In genomic region chr2:9666306-9666705, GRCh38 we compare ENCODE assay signal across 25 cellular contexts. TPM values are rescaled to one million over a fixed set of nuclear protein-coding genes. Genes with fewer than 3 reads are reported as not detected.
DNase-seq lines count a peak whose midpoint lies in the region; ATAC-seq and TF ChIP-seq lines count a peak whose summit lies in the region.
"Had no signal": no experiment of that assay in that cellular context is flagged by ENCODE, and none has a peak within 500 bp of the region (broad histone marks: within the 10 kb centered on the region; RNA-seq: fewer than 3 reads in every experiment).

No MANE protein-coding gene starts in this region.

- no peak overlapping the region for H3K27ac ChIP-seq in breast epithelium
- H3K27ac ChIP-seq in SJSA1, result peak overlapping the region; percentile 35; the same call in 1 of the 2 replicates
- H3K27ac ChIP-seq in CD8-positive, alpha-beta T cell (ENCODE audit: low read depth, low read length), result no peak overlapping the region
- H3K27ac ChIP-seq: C4-2B, epithelial cell of prostate, KMS-11, parathyroid adenoma, sigmoid colon, testis had no signal

- H3K4me1 ChIP-seq in breast epithelium (no peaks in the 10 kb centered on the region), SJSA1 (replicated peaks) (peaks cover 23% of the 10 kb centered on the region), skeletal muscle satellite cell (ENCODE audit: control insufficient read depth, insufficient read depth, low read length) (peaks cover 22% of the 10 kb centered on the region)
- H3K4me1 ChIP-seq in CD8-positive, alpha-beta T cell (ENCODE audit: insufficient read depth, low read length), result no peaks in the 10 kb centered on the region
- H3K4me1 ChIP-seq: parathyroid adenoma, sigmoid colon, testis had no signal

- peaks cover 12% of the 10 kb centered on the region for H3K27me3 Mint-ChIP-seq in MCF 10A (ENCODE audit: insufficient read depth, unreplicated experiment)
- no peaks in the 10 kb centered on the region for H3K27me3 Mint-ChIP-seq in CD8-positive, alpha-beta T cell (ENCODE audit: low read depth)
- H3K27me3 Mint-ChIP-seq: activated CD4-positive, alpha-beta T cell treated with anti-CD3 and anti-CD28 coated beads, Interleukin-2, amount 10 ng/mL, durations not matched to agents 7 days and 5 days; activated naive CD8-positive, alpha-beta T cell treated with anti-CD3 and anti-CD28 coated beads, Interleukin-2, amount 50 U/mL, for 24 hours; naive thymus-derived CD8-positive, alpha-beta T cell had no signal

- H3K9ac ChIP-seq in skeletal muscle satellite cell (ENCODE audit: low read depth, low read length), result no peak overlapping the region
- H3K9ac ChIP-seq: KMS-11, parathyroid adenoma had no signal

- H3K36me3 ChIP-seq in breast epithelium (no peaks in the 10 kb centered on the region), SJSA1 (no peaks in the 10 kb centered on the region), skeletal muscle satellite cell (ENCODE audit: insufficient read depth, low read length) (no peaks in the 10 kb centered on the region)
- no peaks in the 10 kb centered on the region for H3K36me3 ChIP-seq in CD8-positive, alpha-beta T cell (ENCODE audit: insufficient read depth, low read length)
- H3K36me3 ChIP-seq: sigmoid colon had no signal

- intact Hi-C loops in MCF 10A (cut with micrococcal nuclease), result no loop called here
- intact Hi-C loops in breast epithelium (cut with DNase I; ENCODE audit: low total_unique reads), result no loop called here
- intact Hi-C loops in CD8-positive, alpha-beta T cell (cut with DNase I, micrococcal nuclease), result no loop called here

- no peaks in the 10 kb centered on the region for H3K9me3 Mint-ChIP-seq in MCF 10A (ENCODE audit: unreplicated experiment)
- no peaks in the 10 kb centered on the region for H3K9me3 Mint-ChIP-seq in CD8-positive, alpha-beta T cell
- H3K9me3 Mint-ChIP-seq: activated CD4-positive, alpha-beta T cell treated with anti-CD3 and anti-CD28 coated beads, Interleukin-2, amount 10 ng/mL, durations not matched to agents 7 days and 5 days; activated naive CD8-positive, alpha-beta T cell treated with anti-CD3 and anti-CD28 coated beads, Interleukin-2, amount 50 U/mL, for 24 hours; naive thymus-derived CD8-positive, alpha-beta T cell; stimulated activated naive B cell treated with anti-CD40 and anti-IgM and Interleukin-4, amounts not matched to agents 10 μg/mL and 1 μg/mL and 100 μg/mL, for 72 hours had no signal

- no peaks in the 10 kb centered on the region for H3K4me1 Mint-ChIP-seq in MCF 10A (ENCODE audit: insufficient read depth, unreplicated experiment)
- H3K4me1 Mint-ChIP-seq in CD8-positive, alpha-beta T cell (ENCODE audit: low read depth), result peaks cover 6% of the 10 kb centered on the region

- H3K4me3 ChIP-seq in breast epithelium (no peak overlapping the region), SJSA1 (no peak overlapping the region), skeletal muscle satellite cell (ENCODE audit: low read length) (no peak overlapping the region)
- no peak overlapping the region for H3K4me3 ChIP-seq in CD8-positive, alpha-beta T cell (ENCODE audit: low read depth, low read length)
- H3K4me3 ChIP-seq: sigmoid colon, testis had no signal

- H3K4me3 Mint-ChIP-seq in MCF 10A (ENCODE audit: unreplicated experiment), result no peak overlapping the region
- H3K4me3 Mint-ChIP-seq in CD8-positive, alpha-beta T cell, result no peak overlapping the region
- H3K4me3 Mint-ChIP-seq: activated CD4-positive, alpha-beta T cell treated with anti-CD3 and anti-CD28 coated beads, Interleukin-2, amount 10 ng/mL, durations not matched to agents 7 days and 5 days; activated naive CD8-positive, alpha-beta T cell treated with anti-CD3 and anti-CD28 coated beads, Interleukin-2, amount 50 U/mL, for 24 hours; naive thymus-derived CD8-positive, alpha-beta T cell; stimulated activated naive B cell treated with anti-CD40 and anti-IgM and Interleukin-4, amounts not matched to agents 10 μg/mL and 1 μg/mL and 100 μg/mL, for 72 hours had no signal

- POLR2A ChIA-PET in MCF 10A (lab: Yijun Ruan, JAX), result no interaction called here
- POLR2A ChIA-PET in CD8-positive, alpha-beta T cell (lab: Charles Lee), result no interaction called here

- no peak for ATAC-seq in CD8-positive, alpha-beta T cell
- ATAC-seq: activated naive CD8-positive, alpha-beta T cell treated with anti-CD3 and anti-CD28 coated beads, Interleukin-2, amount 50 U/mL, for 24 hours; left cardiac atrium; naive thymus-derived CD8-positive, alpha-beta T cell; stimulated activated naive B cell treated with anti-CD40 and anti-IgM and Interleukin-4, amounts not matched to agents 10 μg/mL and 1 μg/mL and 100 μg/mL, for 72 hours had no signal

- DNase-seq in MCF 10A (ENCODE audit: unreplicated experiment) (peak; percentile 26), breast epithelium (ENCODE audit: low spot score in 2 of 2) (no peak), SJSA1 (ENCODE audit: low read depth in 1 of 2, low spot score in 2 of 2) (no peak), fibroblast of gingiva (ENCODE audit: low read depth) (peak; percentile 63), NCI-H1694 treated with DMSO at 0.1 percent for 48 hours (lab: John Stamatoyannopoulos, UW) (no peak)
- no peak for DNase-seq in CD8-positive, alpha-beta T cell
- DNase-seq in stimulated activated CD8-positive, alpha-beta memory T cell treated with anti-CD3 and anti-CD28 coated beads, Interleukin-4, amount 100 ng/mL, for 48 hours, result no peak
- DNase-seq: activated CD4-positive, alpha-beta T cell treated with anti-CD3 and anti-CD28 coated beads, Interleukin-2, amount 10 ng/mL, durations not matched to agents 7 days and 5 days; activated CD8-positive, alpha-beta memory T cell treated with anti-CD3 and anti-CD28 coated beads, Interleukin-2, amount 50 U/mL, for 48 hours; activated naive CD8-positive, alpha-beta T cell treated with anti-CD3 and anti-CD28 coated beads, Interleukin-2, amount 50 U/mL, for 24 hours; left cardiac atrium; naive thymus-derived CD8-positive, alpha-beta T cell; NCI-H1048; NCI-H2081 treated with DMSO at 0.1 percent for 48 hours; NCI-H526; SHP77; sigmoid colon; stimulated activated naive B cell treated with anti-CD40 and anti-IgM and Interleukin-4, amounts not matched to agents 10 μg/mL and 1 μg/mL and 100 μg/mL, for 72 hours; T-helper 1 cell; testis had no signal

- no TSS peak for BruUV-seq in MCF 10A (replicated peaks; lab: Mats Ljungman, UMichigan)

- CTCF ChIA-PET in MCF 10A (lab: Yijun Ruan, JAX), result no interaction called here
- CTCF ChIA-PET in CD8-positive, alpha-beta T cell (lab: Charles Lee), result no interaction called here

- H3K9me3 ChIP-seq in breast epithelium, result no peaks in the 10 kb centered on the region
- no peaks in the 10 kb centered on the region for H3K9me3 ChIP-seq in SJSA1 (replicated peaks)
- no peaks in the 10 kb centered on the region for H3K9me3 ChIP-seq in skeletal muscle satellite cell (replicated peaks; ENCODE audit: low read length)
- no peaks in the 10 kb centered on the region for H3K9me3 ChIP-seq in CD8-positive, alpha-beta T cell (ENCODE audit: low read length)
- H3K9me3 ChIP-seq: sigmoid colon, testis had no signal

- TF ChIP-seq POLR2A in breast epithelium (IDR thresholded peaks at IDR 0.05), result no peak

- no peak overlapping the region for H3K27ac Mint-ChIP-seq in MCF 10A (ENCODE audit: low read depth, unreplicated experiment)
- H3K27ac Mint-ChIP-seq in CD8-positive, alpha-beta T cell, result no peak overlapping the region
- H3K27ac Mint-ChIP-seq: activated CD4-positive, alpha-beta T cell treated with anti-CD3 and anti-CD28 coated beads, Interleukin-2, amount 10 ng/mL, durations not matched to agents 7 days and 5 days; activated naive CD8-positive, alpha-beta T cell treated with anti-CD3 and anti-CD28 coated beads, Interleukin-2, amount 50 U/mL, for 24 hours; stimulated activated naive B cell treated with anti-CD40 and anti-IgM and Interleukin-4, amounts not matched to agents 10 μg/mL and 1 μg/mL and 100 μg/mL, for 72 hours had no signal

- no peaks in the 10 kb centered on the region for H3K27me3 ChIP-seq in breast epithelium
- H3K27me3 ChIP-seq in SJSA1 (replicated peaks), result no peaks in the 10 kb centered on the region
- H3K27me3 ChIP-seq in skeletal muscle satellite cell (ENCODE audit: control insufficient read depth, insufficient read depth, low read length), result no peaks in the 10 kb centered on the region
- no peaks in the 10 kb centered on the region for H3K27me3 ChIP-seq in CD8-positive, alpha-beta T cell (ENCODE audit: insufficient read depth, low read length)
- H3K27me3 ChIP-seq: sigmoid colon, testis had no signal

- no peak for TF ChIP-seq CTCF in MCF 10A (IDR thresholded peaks at IDR 0.05; ENCODE audit: unreplicated experiment)
- no peak for TF ChIP-seq CTCF in breast epithelium (IDR thresholded peaks at IDR 0.05)
- no peak for TF ChIP-seq CTCF in CD8-positive, alpha-beta T cell (IDR thresholded peaks at IDR 0.05)

- H3K4me2 ChIP-seq in skeletal muscle satellite cell (ENCODE audit: low read length), result peak overlapping the region; percentile 30
- H3K4me2 ChIP-seq: KMS-11 had no signal

- no peaks in the 10 kb centered on the region for H3K36me3 Mint-ChIP-seq in MCF 10A (ENCODE audit: insufficient read depth, unreplicated experiment)
- H3K36me3 Mint-ChIP-seq in CD8-positive, alpha-beta T cell, result no peaks in the 10 kb centered on the region
- H3K36me3 Mint-ChIP-seq: naive thymus-derived CD8-positive, alpha-beta T cell; stimulated activated naive B cell treated with anti-CD40 and anti-IgM and Interleukin-4, amounts not matched to agents 10 μg/mL and 1 μg/mL and 100 μg/mL, for 72 hours had no signal

RNA-seq across cellular contexts. Expression of gene YWHAQ, which starts 35.5 kb away (rescaled TPM):
- total RNA-seq in MCF 10A (2022) (239 TPM in 2 replicates), breast epithelium (100 to 1,000 TPM; 176 to 226 (median 186) TPM)
- 369 and 491 TPM in 2 replicates for total RNA-seq in SJSA1 (2014; rRNA removed; shearing (Covaris generic))
- total RNA-seq in skeletal muscle satellite cell (2012; rRNA removed), result 362 and 412 TPM in 2 replicates
- total RNA-seq in CD8-positive, alpha-beta T cell, result 100 to 1,000 TPM; 115 to 123 TPM

Comparison
In these comparisons a context has a peak if more than half of its experiments do, and no peak if none do; other contexts are left out.
1. DNase-seq: peak in MCF 10A (single experiment) and fibroblast of gingiva (single experiment); none in breast epithelium (0 of 2), SJSA1 (0 of 2), NCI-H1694 treated with DMSO at 0.1 percent for 48 hours (single experiment), CD8-positive, alpha-beta T cell (0 of 7) and stimulated activated CD8-positive, alpha-beta memory T cell treated with anti-CD3 and anti-CD28 coated beads, Interleukin-4, amount 100 ng/mL, for 48 hours (single experiment).